ENCODE assay signal across 10 cellular contexts in the genomic region with DNA sequence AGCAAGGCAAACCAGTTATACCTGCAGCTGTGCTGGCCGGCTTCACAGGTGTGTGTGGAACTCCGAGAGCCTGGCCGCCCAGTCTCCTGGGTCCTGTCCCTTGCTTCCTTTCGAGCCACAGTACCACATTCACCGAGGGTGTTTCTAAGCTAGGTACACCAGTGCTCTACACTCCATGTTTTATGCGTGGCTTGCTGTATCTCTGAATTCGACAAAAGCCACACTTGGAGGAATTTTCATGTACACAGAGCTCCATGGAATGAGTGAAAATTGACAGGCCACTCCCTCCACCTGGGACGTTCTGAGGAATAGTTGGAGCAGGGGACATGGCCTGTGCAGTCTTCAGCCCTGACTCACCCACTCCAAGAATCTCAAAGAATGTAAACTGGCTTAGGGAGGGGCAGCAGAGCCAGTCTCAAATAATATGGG. TPM values are rescaled to one million over a fixed set of nuclear protein-coding genes. Genes with fewer than 3 reads are reported as not detected.
DNase-seq lines count a peak whose midpoint lies in the region; ATAC-seq and TF ChIP-seq lines count a peak whose summit lies in the region.
"Had no signal": no experiment of that assay in that cellular context is flagged by ENCODE, and none has a peak within 500 bp of the region (broad histone marks: within the 10 kb centered on the region; RNA-seq: fewer than 3 reads in every experiment).

No MANE protein-coding gene starts in this region.

- no peaks in the 10 kb centered on the region for H3K27me3 ChIP-seq in GM23248 (replicated peaks; ENCODE audit: insufficient read depth)
- H3K27me3 ChIP-seq in ascending aorta, result no peaks in the 10 kb centered on the region
- H3K27me3 ChIP-seq in spleen (replicated peaks in 1 of 7), result no peaks in the 10 kb centered on the region

- 84 to 85% methylated on average over 8 of the region's 8 CpGs for WGBS in GM23248 (ENCODE audit: low coverage in 1 of 2, low lambda C conversion rate in 2 of 2, missing lambda C conversion rate in 2 of 2), 2 experiments
- WGBS in spleen, 5 donors, result 93 to 97% (median 93%) methylated on average over 8 of the region's 8 CpGs

- no peak for ATAC-seq in left cardiac atrium
- ATAC-seq: activated CD4-positive, alpha-beta T cell treated with anti-CD3 and anti-CD28 coated beads for 36 hours had no signal

- H3K4me2 ChIP-seq in GM23248 (ENCODE audit: unreplicated experiment), result peak overlapping the region; percentile 43

- H3K9me2 ChIP-seq in GM23248 (ENCODE audit: insufficient read depth), result no peaks in the 10 kb centered on the region

- no peak for TF ChIP-seq POLR2A in spleen (IDR thresholded peaks at IDR 0.05)

- no peak overlapping the region for H3K27ac ChIP-seq in GM23248
- H3K27ac ChIP-seq in ascending aorta, result peak overlapping the region; percentile 93 to 96
- H3K27ac ChIP-seq in spleen, result peak overlapping the region in 6 of 8 donors; percentile 6 to 61 (median 47)

- intact Hi-C loops in ascending aorta (cut with DNase I), result loop anchor here (5.0 kb wide), 2 partner anchors 93 to 268 kb away; no protein-coding TSS in a partner anchor
- intact Hi-C loops in spleen (cut with DNase I; ENCODE audit: low total_unique reads), result loop anchor here (5.0 kb wide), 1 partner anchor 168 kb away; no protein-coding TSS in a partner anchor
- intact Hi-C loops in left cardiac atrium (cut with DNase I), result loop anchor here in 1 of 2 donors (5.0 kb wide), 1 partner anchor 178 kb away; no protein-coding TSS in a partner anchor

- H3K9ac ChIP-seq in GM23248, result no peak overlapping the region

- DNase-seq in GM23248 (peak; percentile 68), ascending aorta (ENCODE audit: low spot score in 2 of 2) (peak in 1 of 2 donors; percentile 63), kidney glomerular epithelial cell (lab: John Stamatoyannopoulos, UW) (peak; percentile 56), spleen (no peak), UCSD-AML1 (lab: John Stamatoyannopoulos, UW; ENCODE audit: unreplicated experiment) (no peak), left cardiac atrium (no peak), DMS114 treated with DMSO at 0.1 percent for 48 hours (lab: John Stamatoyannopoulos, UW; ENCODE audit: unreplicated experiment) (no peak), NCI-H146 treated with DMSO at 0.1 percent for 48 hours (lab: John Stamatoyannopoulos, UW; ENCODE audit: unreplicated experiment) (no peak)
- DNase-seq: activated CD4-positive, alpha-beta T cell treated with anti-CD3 and anti-CD28 coated beads for 36 hours; DND-41 had no signal

- no peak overlapping the region for H2AFZ ChIP-seq in GM23248

- H3K79me2 ChIP-seq in GM23248 (ENCODE audit: insufficient read depth), result no peaks in the 10 kb centered on the region

- peaks cover 49% of the 10 kb centered on the region; the same call in 1 of the 2 replicates for H3K36me3 ChIP-seq in GM23248 (ENCODE audit: low read depth)
- peaks cover 86 to 89% of the 10 kb centered on the region in 2 donors for H3K36me3 ChIP-seq in ascending aorta
- H3K36me3 ChIP-seq in spleen, result peaks cover 29 to 99% (median 96%) of the 10 kb centered on the region in 6 donors

- H4K20me1 ChIP-seq in GM23248 (ENCODE audit: insufficient read depth), result no peaks in the 10 kb centered on the region

- H3K4me1 ChIP-seq in GM23248 (ENCODE audit: insufficient read depth), result peaks cover 34% of the 10 kb centered on the region
- peaks cover 22 to 54% of the 10 kb centered on the region in 2 donors for H3K4me1 ChIP-seq in ascending aorta
- H3K4me1 ChIP-seq in spleen, result peaks cover 0 to 71% (median 29%) of the 10 kb centered on the region in 6 donors

- H3K9me3 ChIP-seq in GM23248 (ENCODE audit: low read depth) (no peaks in the 10 kb centered on the region), ascending aorta (no peaks in the 10 kb centered on the region), spleen (peaks cover 0 to 3% (median 0%) of the 10 kb centered on the region in 8 donors)

- in situ Hi-C loops in GM23248 (cut with MboI), result no loop called here

- H3K4me3 ChIP-seq in GM23248 (no peak overlapping the region), ascending aorta (no peak overlapping the region), spleen (no peak overlapping the region)

- H3F3A ChIP-seq in GM23248 (ENCODE audit: insufficient read depth), result peaks cover 17% of the 10 kb centered on the region

- TF ChIP-seq CTCF in ascending aorta (IDR thresholded peaks at IDR 0.05) (no peak), spleen (IDR thresholded peaks at IDR 0.05 in 8 of 11, conservative IDR thresholded peaks at IDR 0.05 in 3 of 11) (no peak)

RNA-seq across cellular contexts. Expression of a gene that starts 14.0 kb away (rescaled TPM):
- total RNA-seq in GM23248 (2014; rRNA removed; shearing (Covaris generic)), result 4.4 and 7.0 TPM in 2 replicates
- polyA plus RNA-seq in GM23248 (2016; fragmentation: Nextera tagmentation; extraction: Ambion mirVana) (7.3 and 7.9 TPM in 2 replicates), spleen (100 to 1,000 TPM in 1 of 3 donors, 10 to 100 TPM in 2; 44.4 to 113 (median 44.6) TPM)
- total RNA-seq in ascending aorta (113 TPM), spleen (100 to 1,000 TPM; 287 to 590 (median 388) TPM), left cardiac atrium (100 to 1,000 TPM in 1 of 2 donors, 10 to 100 TPM in 1; 48.7 to 114 TPM)

Comparison
In these comparisons a context has a peak if more than half of its experiments do, and no peak if none do; other contexts are left out.
1. DNase-seq: peak in GM23248 (single experiment) and kidney glomerular epithelial cell (single experiment); none in spleen (single experiment), UCSD-AML1 (single experiment), left cardiac atrium (single experiment), DMS114 treated with DMSO at 0.1 percent for 48 hours (single experiment) and NCI-H146 treated with DMSO at 0.1 percent for 48 hours (single experiment).